In genomic region chr13:98752111-98752941, GRCh38 we compare ENCODE assay signal across 1 cellular context.
TF ChIP-seq lines count a peak whose summit lies in the region.

Gene SLC15A1, minus strand, starts transcription at chr13:98752672. Its CDS starts 74 bp downstream, at chr13:98752598.

TF ChIP-seq in SK-N-SH, 30 proteins besides CTCF, POLR2A, EP300 and RAD21 (continued from another document):
- TF ChIP-seq FOSL2 (IDR thresholded peaks at IDR 0.05; ENCODE audit: borderline replicate concordance, low read depth) (no peak), IRF3 (IDR thresholded peaks at IDR 0.05; ENCODE audit: low read depth, low read length) (no peak), NFIC (IDR thresholded peaks at IDR 0.05; ENCODE audit: borderline replicate concordance) (no peak), SIN3A (IDR thresholded peaks at IDR 0.05; ENCODE audit: borderline replicate concordance, low read depth, low read length) (no peak), RFX5 (IDR thresholded peaks at IDR 0.05; ENCODE audit: low read length) (no peak), EZH2phosphoT487 (IDR thresholded peaks at IDR 0.05; ENCODE audit: borderline replicate concordance, low read depth) (no peak), YY1 (IDR thresholded peaks at IDR 0.05; ENCODE audit: low read depth) (no peak), GATA2 (CRISPR knock-in tag; IDR thresholded peaks at IDR 0.05) (no peak), JUND (IDR thresholded peaks at IDR 0.05) (no peak), ZBTB33 (IDR thresholded peaks at IDR 0.05; ENCODE audit: borderline replicate concordance, low read depth) (no peak), TCF12 (IDR thresholded peaks at IDR 0.05) (no peak), RCOR1 (IDR thresholded peaks at IDR 0.05; ENCODE audit: low read length) (no peak)
- TF ChIP-seq, protein P1, sequence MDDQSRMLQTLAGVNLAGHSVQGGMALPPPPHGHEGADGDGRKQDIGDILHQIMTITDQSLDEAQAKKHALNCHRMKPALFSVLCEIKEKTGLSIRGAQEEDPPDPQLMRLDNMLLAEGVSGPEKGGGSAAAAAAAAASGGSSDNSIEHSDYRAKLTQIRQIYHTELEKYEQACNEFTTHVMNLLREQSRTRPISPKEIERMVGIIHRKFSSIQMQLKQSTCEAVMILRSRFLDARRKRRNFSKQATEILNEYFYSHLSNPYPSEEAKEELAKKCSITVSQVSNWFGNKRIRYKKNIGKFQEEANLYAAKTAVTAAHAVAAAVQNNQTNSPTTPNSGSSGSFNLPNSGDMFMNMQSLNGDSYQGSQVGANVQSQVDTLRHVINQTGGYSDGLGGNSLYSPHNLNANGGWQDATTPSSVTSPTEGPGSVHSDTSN (IDR thresholded peaks at IDR 0.05), result no peak
- TF ChIP-seq, protein P2, sequence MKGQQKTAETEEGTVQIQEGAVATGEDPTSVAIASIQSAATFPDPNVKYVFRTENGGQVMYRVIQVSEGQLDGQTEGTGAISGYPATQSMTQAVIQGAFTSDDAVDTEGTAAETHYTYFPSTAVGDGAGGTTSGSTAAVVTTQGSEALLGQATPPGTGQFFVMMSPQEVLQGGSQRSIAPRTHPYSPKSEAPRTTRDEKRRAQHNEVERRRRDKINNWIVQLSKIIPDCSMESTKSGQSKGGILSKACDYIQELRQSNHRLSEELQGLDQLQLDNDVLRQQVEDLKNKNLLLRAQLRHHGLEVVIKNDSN (IDR thresholded peaks at IDR 0.05; ENCODE audit: borderline replicate concordance, low read depth), result no peak
- TF ChIP-seq, protein P3, sequence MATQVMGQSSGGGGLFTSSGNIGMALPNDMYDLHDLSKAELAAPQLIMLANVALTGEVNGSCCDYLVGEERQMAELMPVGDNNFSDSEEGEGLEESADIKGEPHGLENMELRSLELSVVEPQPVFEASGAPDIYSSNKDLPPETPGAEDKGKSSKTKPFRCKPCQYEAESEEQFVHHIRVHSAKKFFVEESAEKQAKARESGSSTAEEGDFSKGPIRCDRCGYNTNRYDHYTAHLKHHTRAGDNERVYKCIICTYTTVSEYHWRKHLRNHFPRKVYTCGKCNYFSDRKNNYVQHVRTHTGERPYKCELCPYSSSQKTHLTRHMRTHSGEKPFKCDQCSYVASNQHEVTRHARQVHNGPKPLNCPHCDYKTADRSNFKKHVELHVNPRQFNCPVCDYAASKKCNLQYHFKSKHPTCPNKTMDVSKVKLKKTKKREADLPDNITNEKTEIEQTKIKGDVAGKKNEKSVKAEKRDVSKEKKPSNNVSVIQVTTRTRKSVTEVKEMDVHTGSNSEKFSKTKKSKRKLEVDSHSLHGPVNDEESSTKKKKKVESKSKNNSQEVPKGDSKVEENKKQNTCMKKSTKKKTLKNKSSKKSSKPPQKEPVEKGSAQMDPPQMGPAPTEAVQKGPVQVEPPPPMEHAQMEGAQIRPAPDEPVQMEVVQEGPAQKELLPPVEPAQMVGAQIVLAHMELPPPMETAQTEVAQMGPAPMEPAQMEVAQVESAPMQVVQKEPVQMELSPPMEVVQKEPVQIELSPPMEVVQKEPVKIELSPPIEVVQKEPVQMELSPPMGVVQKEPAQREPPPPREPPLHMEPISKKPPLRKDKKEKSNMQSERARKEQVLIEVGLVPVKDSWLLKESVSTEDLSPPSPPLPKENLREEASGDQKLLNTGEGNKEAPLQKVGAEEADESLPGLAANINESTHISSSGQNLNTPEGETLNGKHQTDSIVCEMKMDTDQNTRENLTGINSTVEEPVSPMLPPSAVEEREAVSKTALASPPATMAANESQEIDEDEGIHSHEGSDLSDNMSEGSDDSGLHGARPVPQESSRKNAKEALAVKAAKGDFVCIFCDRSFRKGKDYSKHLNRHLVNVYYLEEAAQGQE (IDR thresholded peaks at IDR 0.05; ENCODE audit: low read depth, low read length), result no peak
- TF ChIP-seq, protein P4, sequence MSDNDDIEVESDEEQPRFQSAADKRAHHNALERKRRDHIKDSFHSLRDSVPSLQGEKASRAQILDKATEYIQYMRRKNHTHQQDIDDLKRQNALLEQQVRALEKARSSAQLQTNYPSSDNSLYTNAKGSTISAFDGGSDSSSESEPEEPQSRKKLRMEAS (IDR thresholded peaks at IDR 0.05; ENCODE audit: low read depth), result no peak
